30 cellular contexts compared by ENCODE assay signal in the genomic region with DNA sequence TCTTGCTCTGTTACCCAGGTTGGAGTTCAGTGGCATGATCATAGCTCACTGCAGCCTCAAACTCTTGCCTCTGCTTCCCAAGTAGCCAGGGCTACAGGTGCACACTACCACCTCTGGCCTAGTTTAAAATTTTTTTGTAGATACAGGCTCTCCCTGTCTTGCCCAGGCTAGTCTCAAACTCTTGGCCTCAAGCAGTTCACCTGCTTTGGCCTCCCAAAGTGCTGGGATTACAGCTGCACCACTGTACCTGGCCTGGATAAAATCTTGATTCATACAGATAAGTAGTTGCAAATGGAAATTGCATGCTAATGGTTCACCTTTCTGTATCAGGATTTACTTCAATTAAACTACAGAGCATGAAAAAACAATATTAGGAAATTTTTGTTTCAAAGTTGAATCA. TPM values are rescaled to one million over a fixed set of nuclear protein-coding genes. Genes with fewer than 3 reads are reported as not detected.
DNase-seq lines count a peak whose midpoint lies in the region; ATAC-seq and TF ChIP-seq lines count a peak whose summit lies in the region.
"Had no signal": no experiment of that assay in that cellular context is flagged by ENCODE, and none has a peak within 500 bp of the region (broad histone marks: within the 10 kb centered on the region; RNA-seq: fewer than 3 reads in every experiment).

No MANE protein-coding gene starts in this region.

- ATAC-seq in activated CD4-positive, alpha-beta T cell treated with anti-CD3 and anti-CD28 coated beads for 36 hours: no peak
- ATAC-seq: gastrocnemius medialis; left lung; naive thymus-derived CD4-positive, alpha-beta T cell; Right ventricle myocardium inferior; SK-N-SH treated with all-trans-retinoic acid at 6 μM for 48 hours had no signal

- H3K9me3 ChIP-seq in ES-I3 (ENCODE audit: control insufficient read depth, insufficient read depth, low read length): no peaks in the 10 kb centered on the region
- no peaks in the 10 kb centered on the region for H3K9me3 ChIP-seq in SU-DHL-6 (ENCODE audit: insufficient read depth, low read length)
- H3K9me3 ChIP-seq: BE2C, gastrocnemius medialis, left lung, stomach, tibial artery had no signal

- H3K4me3 Mint-ChIP-seq in activated CD4-positive, alpha-beta T cell treated with anti-CD3 and anti-CD28 coated beads for 36 hours: no peak overlapping the region
- H3K4me3 Mint-ChIP-seq: activated CD4-positive, alpha-beta T cell treated with anti-CD3 and anti-CD28 coated beads, Interleukin-2, amount 10 ng/mL, durations not matched to agents 24 days and 14 days; endodermal cell; mesothelial cell of epicardium had no signal

- H3K4me1 Mint-ChIP-seq in activated CD4-positive, alpha-beta T cell treated with anti-CD3 and anti-CD28 coated beads for 36 hours: peaks cover 62% of the 10 kb centered on the region

- peak overlapping the region; percentile 76; the same call in 1 of the 2 replicates for H3K27ac ChIP-seq in 22Rv1
- peak overlapping the region; percentile 95 for H3K27ac ChIP-seq in SU-DHL-6 (ENCODE audit: low read depth, low read length)
- H3K27ac ChIP-seq: gastrocnemius medialis, hepatocyte, left lung, skin epidermis, stomach, tibial artery had no signal

- no peaks in the 10 kb centered on the region for H3K27me3 ChIP-seq in SU-DHL-6 (ENCODE audit: low read length)
- H3K27me3 ChIP-seq: BE2C, gastrocnemius medialis, hepatocyte, left lung, stomach, tibial artery had no signal

- H4K20me1 ChIP-seq in SU-DHL-6 (ENCODE audit: low read depth, low read length): peaks cover 56% of the 10 kb centered on the region

- peak overlapping the region; percentile 16; the same call in 1 of the 2 replicates for H3K9ac ChIP-seq in ES-I3 (ENCODE audit: low read depth, low read length)
- peak overlapping the region; percentile 42 for H3K9ac ChIP-seq in SU-DHL-6 (ENCODE audit: low read length)

- H3K27me3 Mint-ChIP-seq in activated CD4-positive, alpha-beta T cell treated with anti-CD3 and anti-CD28 coated beads for 36 hours: no peaks in the 10 kb centered on the region
- H3K27me3 Mint-ChIP-seq: activated CD4-positive, alpha-beta T cell treated with anti-CD3 and anti-CD28 coated beads, Interleukin-2, amount 10 ng/mL, durations not matched to agents 24 days and 14 days; naive thymus-derived CD4-positive, alpha-beta T cell had no signal

- H3K4me2 ChIP-seq in SU-DHL-6 (ENCODE audit: low read depth, low read length, poor library complexity, severe bottlenecking): peak overlapping the region; percentile 98

- peak overlapping the region; percentile 34 for H3K4me3 ChIP-seq in SU-DHL-6 (ENCODE audit: insufficient read depth, low read length, poor library complexity, severe bottlenecking)
- H3K4me3 ChIP-seq: gastrocnemius medialis, hepatocyte, left lung, skin epidermis, tibial artery had no signal

- POLR2A ChIA-PET in activated CD4-positive, alpha-beta T cell treated with anti-CD3 and anti-CD28 coated beads for 36 hours (lab: Charles Lee): no interaction called here

- DNase-seq in islet precursor cell: peak; percentile 54
- DNase-seq in NCI-H1105 (lab: John Stamatoyannopoulos, UW): no peak
- DNase-seq in activated CD4-positive, alpha-beta T cell treated with anti-CD3 and anti-CD28 coated beads for 36 hours: no peak
- DNase-seq in NCI-H128 (lab: John Stamatoyannopoulos, UW; ENCODE audit: unreplicated experiment): no peak
- DNase-seq in GM19240 (ENCODE audit: insufficient read length, low spot score): no peak
- DNase-seq: activated CD4-positive, alpha-beta T cell treated with anti-CD3 and anti-CD28 coated beads, Interleukin-2, amount 10 ng/mL, durations not matched to agents 24 days and 14 days; activated naive CD4-positive, alpha-beta T cell treated with anti-CD3 and anti-CD28 coated beads, Interleukin-2, amount 50 U/mL, for 16 hours; aorta; BE2C; caudate nucleus; DMS79; endodermal cell; gastrocnemius medialis; left lung; naive thymus-derived CD4-positive, alpha-beta T cell; NCI-H146; NCI-H2107; OCI-M1; stimulated activated CD4-positive, alpha-beta T cell treated with anti-CD3 and anti-CD28 coated beads, Interleukin-1b, Interleukin-23, amount 100 ng/mL, for 48 hours; stimulated activated CD8-positive, alpha-beta memory T cell treated with anti-CD3 and anti-CD28 coated beads, Interleukin-4, amount 100 ng/mL, for 48 hours; stomach; tibial artery had no signal

- H3K9me3 Mint-ChIP-seq in activated CD4-positive, alpha-beta T cell treated with anti-CD3 and anti-CD28 coated beads for 36 hours (ENCODE audit: low read depth): no peaks in the 10 kb centered on the region
- H3K9me3 Mint-ChIP-seq: activated CD4-positive, alpha-beta T cell treated with anti-CD3 and anti-CD28 coated beads, Interleukin-2, amount 10 ng/mL, durations not matched to agents 24 days and 14 days; endodermal cell; mesothelial cell of epicardium had no signal

- H2AFZ ChIP-seq in SU-DHL-6 (ENCODE audit: low read depth, low read length, severe bottlenecking): no peak overlapping the region
- H2AFZ ChIP-seq: hepatocyte had no signal

- H3K9me2 ChIP-seq in SU-DHL-6 (replicated peaks; ENCODE audit: insufficient read depth, low read length): no peaks in the 10 kb centered on the region

- no peaks in the 10 kb centered on the region for H3K36me3 ChIP-seq in ES-I3 (ENCODE audit: insufficient read depth, low read length)
- H3K36me3 ChIP-seq in SU-DHL-6 (ENCODE audit: low read length): no peaks in the 10 kb centered on the region
- H3K36me3 ChIP-seq: BE2C, gastrocnemius medialis, left lung, stomach, tibial artery had no signal

- H3K79me2 ChIP-seq in SU-DHL-6 (ENCODE audit: insufficient read depth, low read length): peaks cover 89% of the 10 kb centered on the region

- CTCF ChIA-PET in activated CD4-positive, alpha-beta T cell treated with anti-CD3 and anti-CD28 coated beads for 36 hours (lab: Charles Lee): interaction anchor here (0.7 kb wide), 1 partner anchor 8 kb away, joined by 3 read pairs; no protein-coding TSS in a partner anchor

- peaks cover 51% of the 10 kb centered on the region for H3F3A ChIP-seq in SU-DHL-6 (ENCODE audit: insufficient read depth)

- H3K36me3 Mint-ChIP-seq in activated CD4-positive, alpha-beta T cell treated with anti-CD3 and anti-CD28 coated beads for 36 hours (ENCODE audit: low read depth): no peaks in the 10 kb centered on the region
- H3K36me3 Mint-ChIP-seq: mesothelial cell of epicardium had no signal

- intact Hi-C loops in activated CD4-positive, alpha-beta T cell treated with anti-CD3 and anti-CD28 coated beads for 36 hours (cut with DNase I, micrococcal nuclease): no loop called here

- peaks cover 23% of the 10 kb centered on the region for H3K4me1 ChIP-seq in ES-I3 (ENCODE audit: insufficient read depth, low read length)
- H3K4me1 ChIP-seq: BE2C had no signal

- TF ChIP-seq CTCF in 22Rv1 (IDR thresholded peaks at IDR 0.05): no peak
- no peak for TF ChIP-seq CTCF in SU-DHL-6 (IDR thresholded peaks at IDR 0.05; ENCODE audit: insufficient read depth, low read length, poor library complexity, severe bottlenecking)

- H3K27ac Mint-ChIP-seq in activated CD4-positive, alpha-beta T cell treated with anti-CD3 and anti-CD28 coated beads for 36 hours: no peak overlapping the region
- H3K27ac Mint-ChIP-seq: activated CD4-positive, alpha-beta T cell treated with anti-CD3 and anti-CD28 coated beads, Interleukin-2, amount 10 ng/mL, durations not matched to agents 24 days and 14 days; endodermal cell; mesothelial cell of epicardium had no signal

RNA-seq across cellular contexts. Expression of a gene that starts 4.2 kb away (rescaled TPM):
- 10 to 100 TPM; 28.4 to 29.3 TPM for total RNA-seq in activated CD4-positive, alpha-beta T cell treated with anti-CD3 and anti-CD28 coated beads for 36 hours
